8 cellular contexts compared by ENCODE assay signal in the genomic region with DNA sequence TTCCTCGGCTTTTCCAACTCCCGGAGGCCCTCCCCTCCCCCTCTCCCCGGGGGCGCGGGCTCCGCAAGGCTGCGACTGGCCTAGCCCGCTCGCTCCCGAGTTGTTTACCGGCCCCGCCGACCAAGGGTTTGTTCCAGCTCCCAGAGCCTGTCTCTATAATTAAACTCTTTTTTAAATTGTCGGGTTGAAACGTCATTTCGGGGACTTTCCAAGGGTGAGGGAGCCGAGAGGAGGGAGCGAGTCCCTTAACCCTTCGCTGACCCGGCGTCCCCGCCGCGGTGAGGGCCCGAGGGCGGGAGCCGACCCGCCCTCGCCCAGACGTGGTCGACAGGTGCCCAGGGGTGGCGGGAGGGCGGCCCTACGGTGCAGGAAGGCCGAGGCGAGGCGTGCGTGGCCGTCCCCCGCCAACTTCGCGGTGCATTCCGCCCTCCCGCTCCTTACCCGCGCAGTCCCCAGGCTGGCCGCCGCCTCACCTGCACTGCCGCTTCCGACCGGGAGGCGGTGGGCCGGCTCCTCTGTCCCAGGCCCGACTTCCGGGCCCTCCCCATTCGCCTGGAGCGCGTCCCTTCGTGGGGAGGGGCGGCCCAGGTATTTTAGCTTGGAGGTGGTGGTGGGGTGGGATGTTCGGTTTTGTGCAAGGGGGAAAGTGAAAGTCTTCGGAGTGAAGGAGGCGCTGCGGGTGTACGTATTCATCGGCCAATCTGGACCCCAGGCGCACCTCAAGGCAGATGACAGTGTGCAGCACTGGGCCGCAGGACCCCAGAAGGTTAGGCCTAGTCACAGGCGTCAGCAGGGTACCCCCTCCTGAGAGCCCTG. TPM values are rescaled to one million over a fixed set of nuclear protein-coding genes. Genes with fewer than 3 reads are reported as not detected.
DNase-seq lines count a peak whose midpoint lies in the region; ATAC-seq and TF ChIP-seq lines count a peak whose summit lies in the region.

No MANE protein-coding gene starts in this region.

- intact Hi-C loops in upper lobe of right lung (cut with DNase I): no loop called here

- peaks cover 8% of the 10 kb centered on the region for H3K27me3 Mint-ChIP-seq in activated naive CD4-positive, alpha-beta T cell treated with anti-CD3 and anti-CD28 coated beads, Interleukin-2, amount 10 ng/mL, durations not matched to agents 7 days and 5 days
- H3K27me3 Mint-ChIP-seq in glutamatergic neuron (ENCODE audit: unreplicated experiment) (peaks cover 13% of the 10 kb centered on the region), osteocyte (ENCODE audit: unreplicated experiment) (no peaks in the 10 kb centered on the region)

- H3K27me3 ChIP-seq in upper lobe of right lung: no peaks in the 10 kb centered on the region

- peaks cover 34% of the 10 kb centered on the region for H3K4me1 Mint-ChIP-seq in activated naive CD4-positive, alpha-beta T cell treated with anti-CD3 and anti-CD28 coated beads, Interleukin-2, amount 10 ng/mL, durations not matched to agents 7 days and 5 days
- peaks cover 6% of the 10 kb centered on the region for H3K4me1 Mint-ChIP-seq in glutamatergic neuron (ENCODE audit: low read depth, unreplicated experiment)
- H3K4me1 Mint-ChIP-seq in osteocyte (ENCODE audit: unreplicated experiment): peaks cover 56% of the 10 kb centered on the region

- CTCF ChIA-PET in activated naive CD4-positive, alpha-beta T cell treated with anti-CD3 and anti-CD28 coated beads, Interleukin-2, amount 10 ng/mL, durations not matched to agents 7 days and 5 days (lab: Charles Lee): interaction anchor here (1.5 to 5.4 kb wide), 2 partner anchors 21 to 48 kb away, joined by 3 to 88 read pairs; no protein-coding TSS in a partner anchor

- H3K27ac ChIP-seq in C4-2B: peak overlapping the region; percentile 99
- H3K27ac ChIP-seq in upper lobe of right lung: peak overlapping the region; percentile 100

- peaks cover 28% of the 10 kb centered on the region for H3K36me3 Mint-ChIP-seq in activated naive CD4-positive, alpha-beta T cell treated with anti-CD3 and anti-CD28 coated beads, Interleukin-2, amount 10 ng/mL, durations not matched to agents 7 days and 5 days
- no peaks in the 10 kb centered on the region for H3K36me3 Mint-ChIP-seq in glutamatergic neuron (ENCODE audit: unreplicated experiment)
- peaks cover 15% of the 10 kb centered on the region for H3K36me3 Mint-ChIP-seq in osteocyte (ENCODE audit: unreplicated experiment)

- peak overlapping the region; percentile 95 for H3K4me3 Mint-ChIP-seq in activated naive CD4-positive, alpha-beta T cell treated with anti-CD3 and anti-CD28 coated beads, Interleukin-2, amount 10 ng/mL, durations not matched to agents 7 days and 5 days
- peak overlapping the region; percentile 74 for H3K4me3 Mint-ChIP-seq in glutamatergic neuron (ENCODE audit: unreplicated experiment)
- H3K4me3 Mint-ChIP-seq in osteocyte (ENCODE audit: unreplicated experiment): peak overlapping the region; percentile 92

- DNase-seq in RKO (ENCODE audit: low spot score) (peak; percentile 81), glutamatergic neuron (peak; percentile 72), osteocyte (ENCODE audit: extremely low spot score, unreplicated experiment) (peak; percentile 92), upper lobe of right lung (peak; percentile 93)
- DNase-seq in activated naive CD4-positive, alpha-beta T cell treated with anti-CD3 and anti-CD28 coated beads, Interleukin-2, amount 10 ng/mL, durations not matched to agents 7 days and 5 days: peak; percentile 89

- peaks cover 15% of the 10 kb centered on the region for H3K4me1 ChIP-seq in upper lobe of right lung

- H3K9me3 Mint-ChIP-seq in activated naive CD4-positive, alpha-beta T cell treated with anti-CD3 and anti-CD28 coated beads, Interleukin-2, amount 10 ng/mL, durations not matched to agents 7 days and 5 days: peaks cover 5% of the 10 kb centered on the region
- peaks cover 2% of the 10 kb centered on the region for H3K9me3 Mint-ChIP-seq in glutamatergic neuron (ENCODE audit: unreplicated experiment)
- peaks cover 4% of the 10 kb centered on the region for H3K9me3 Mint-ChIP-seq in osteocyte (ENCODE audit: unreplicated experiment)

- H3K9me3 ChIP-seq in upper lobe of right lung: no peaks in the 10 kb centered on the region

- H3K36me3 ChIP-seq in upper lobe of right lung: peaks cover 2% of the 10 kb centered on the region

- ATAC-seq in GM19025 (IDR thresholded peaks at IDR 0.05; ENCODE audit: low read depth, unreplicated experiment) (peak; percentile 42), HG03280 (IDR thresholded peaks at IDR 0.05; ENCODE audit: unreplicated experiment) (peak; percentile 41), upper lobe of right lung (peak; percentile 77)

- peak; percentile 87 for TF ChIP-seq CTCF in C4-2B (conservative IDR thresholded peaks at IDR 0.05)
- TF ChIP-seq CTCF in glutamatergic neuron (IDR thresholded peaks at IDR 0.05; ENCODE audit: partially characterized antibody, unreplicated experiment): peak; percentile 88
- peak; percentile 67 for TF ChIP-seq CTCF in osteocyte (IDR thresholded peaks at IDR 0.05)
- TF ChIP-seq CTCF in upper lobe of right lung (IDR thresholded peaks at IDR 0.05): peak; percentile 75

- peak overlapping the region; percentile 100 for H3K27ac Mint-ChIP-seq in activated naive CD4-positive, alpha-beta T cell treated with anti-CD3 and anti-CD28 coated beads, Interleukin-2, amount 10 ng/mL, durations not matched to agents 7 days and 5 days
- H3K27ac Mint-ChIP-seq in glutamatergic neuron (ENCODE audit: unreplicated experiment) (no peak overlapping the region), osteocyte (ENCODE audit: unreplicated experiment) (peak overlapping the region; percentile 100)

- H3K4me3 ChIP-seq in upper lobe of right lung: peak overlapping the region; percentile 97

RNA-seq across cellular contexts. Expression of a gene that starts 2.9 kb away (rescaled TPM):
- total RNA-seq in glutamatergic neuron (ENCODE audit: unreplicated experiment) (2.7 TPM), osteocyte (311 and 352 TPM in 2 replicates), upper lobe of right lung (187 TPM)

Comparison
In these comparisons a context has a peak if more than half of its experiments do, and no peak if none do; other contexts are left out.
1. Peak in every context shown above with its lines: DNase-seq, ATAC-seq, H3K4me3 ChIP-seq and H3K27ac ChIP-seq.
2. RNA of a gene that starts 2.9 kb away (total RNA-seq): 311 to 352 TPM in osteocyte and 187 TPM in upper lobe of right lung (single experiment); 2.7 TPM in glutamatergic neuron (single experiment); every median in the first group is over 10 times any median in the second.